ENCODE assay signal across 9 cellular contexts in genomic region chr11:125110506-125110905, GRCh38. TPM values are rescaled to one million over a fixed set of nuclear protein-coding genes. Genes with fewer than 3 reads are reported as not detected.
DNase-seq lines count a peak whose midpoint lies in the region; ATAC-seq, FAIRE-seq and TF ChIP-seq lines count a peak whose summit lies in the region.
"Had no signal": no experiment of that assay in that cellular context is flagged by ENCODE, and none has a peak within 500 bp of the region (broad histone marks: within the 10 kb centered on the region; RNA-seq: fewer than 3 reads in every experiment).

No MANE protein-coding gene starts in this region.

- H3K4me3 ChIP-seq in AG04449 (ENCODE audit: low read depth, low read length) (peak overlapping the region; percentile 87), mesendoderm (ENCODE audit: low read length) (no peak overlapping the region)

- H3K4ac ChIP-seq in H9 (ENCODE audit: low read depth, low read length) (no peak overlapping the region), mesendoderm (ENCODE audit: low read depth, low read length) (no peak overlapping the region)

- H3K27ac ChIP-seq in H9 (ENCODE audit: insufficient read length, low read depth, low read length) = no peak overlapping the region
- H3K27ac ChIP-seq in mesendoderm (ENCODE audit: low read depth, low read length) = no peak overlapping the region

- CTCF ChIA-PET in AG04449 (lab: Yijun Ruan, JAX) = interaction anchor here (0.6 to 6.2 kb wide), 10 partner anchors 11 to 325 kb away, joined by 3 to 39 read pairs (median 5); no protein-coding TSS in a partner anchor

- H3K14ac ChIP-seq in H9 (ENCODE audit: insufficient read depth, low read length) = no peak overlapping the region

- no peaks in the 10 kb centered on the region for H4K20me1 ChIP-seq in H9 (ENCODE audit: control insufficient read depth, insufficient read depth, insufficient read length)

- H3K36me3 Mint-ChIP-seq in H9 (ENCODE audit: insufficient read depth in 1 of 3, low read depth in 3 of 3) = peaks cover 11 to 36% (median 12%) of the 10 kb centered on the region in 3 experiments
- peaks cover 1% of the 10 kb centered on the region for H3K36me3 Mint-ChIP-seq in activated naive CD8-positive, alpha-beta T cell treated with anti-CD3 and anti-CD28 coated beads, Interleukin-2, amount 10 ng/mL, durations not matched to agents 7 days and 5 days

- H3K23me2 ChIP-seq in H9 (ENCODE audit: insufficient read length, low read depth, low read length, poor library complexity, severe bottlenecking) = peaks cover 3% of the 10 kb centered on the region

- H3K9me3 Mint-ChIP-seq in H9 = peaks cover 13 to 16% of the 10 kb centered on the region in 2 experiments
- H3K9me3 Mint-ChIP-seq in activated naive CD8-positive, alpha-beta T cell treated with anti-CD3 and anti-CD28 coated beads, Interleukin-2, amount 10 ng/mL, durations not matched to agents 7 days and 5 days = no peaks in the 10 kb centered on the region

- no peak overlapping the region for H2AK5ac ChIP-seq in H9 (ENCODE audit: insufficient read length, low read length)
- no peak overlapping the region for H2AK5ac ChIP-seq in mesendoderm (ENCODE audit: low read length)

- no peak overlapping the region for H2AFZ ChIP-seq in H9 (ENCODE audit: low read length)

- no peaks in the 10 kb centered on the region for H3K27me3 ChIP-seq in H9 (ENCODE audit: insufficient read depth, low read length)
- no peaks in the 10 kb centered on the region for H3K27me3 ChIP-seq in mesendoderm (ENCODE audit: insufficient read depth, low read length, poor library complexity)

- FAIRE-seq in D721Med (lab: Jason Lieb, UNC) = no peak

- DNase-seq in AG04449 (ENCODE audit: low read depth, low spot score) = no peak
- DNase-seq in H9 = no peak
- DNase-seq in activated naive CD8-positive, alpha-beta T cell treated with anti-CD3 and anti-CD28 coated beads, Interleukin-2, amount 10 ng/mL, durations not matched to agents 7 days and 5 days = no peak
- peak; percentile 88 for DNase-seq in mesendoderm
- DNase-seq in GM13977 (ENCODE audit: low spot score) = no peak
- no peak for DNase-seq in SKM-1 treated with dmso at 0.1 percent for 144 hours (lab: John Stamatoyannopoulos, UW; ENCODE audit: unreplicated experiment)
- DNase-seq in D721Med (ENCODE audit: insufficient read length, low spot score) = no peak

- TF ChIP-seq CTCF in AG04449 (IDR thresholded peaks at IDR 0.05; ENCODE audit: insufficient read depth, low read length, missing control alignments) = no peak
- no peak for TF ChIP-seq CTCF in H9 (conservative IDR thresholded peaks at IDR 0.05)
- TF ChIP-seq CTCF in GM13977 (IDR thresholded peaks at IDR 0.05; ENCODE audit: extremely low read depth, insufficient read depth, missing control alignments) = no peak
- TF ChIP-seq CTCF in D721Med (IDR thresholded peaks at IDR 0.05; ENCODE audit: insufficient read depth, missing control alignments) = no peak

- H3K4me1 Mint-ChIP-seq in H9 = peaks cover 15 to 24% of the 10 kb centered on the region in 2 experiments
- peaks cover 18% of the 10 kb centered on the region for H3K4me1 Mint-ChIP-seq in activated naive CD8-positive, alpha-beta T cell treated with anti-CD3 and anti-CD28 coated beads, Interleukin-2, amount 10 ng/mL, durations not matched to agents 7 days and 5 days

- no CpG with 5 or more reads among the region's 4 CpGs for WGBS in H9 (ENCODE audit: extremely low coverage, insufficient read length, low lambda C conversion rate)
- no CpG with 5 or more reads among the region's 4 CpGs for WGBS in mesendoderm (ENCODE audit: extremely low coverage, insufficient coverage, low lambda C conversion rate)

- no peak overlapping the region for H4K91ac ChIP-seq in H9 (ENCODE audit: insufficient read length, low read depth, low read length)

- no peak overlapping the region for H3K56ac ChIP-seq in H9 (ENCODE audit: insufficient read length, low read depth, low read length)
- H3K56ac ChIP-seq in mesendoderm (ENCODE audit: low read length) = peak overlapping the region; percentile 59

- H2BK120ac ChIP-seq in H9 (ENCODE audit: low read depth, low read length, poor library complexity, severe bottlenecking) (no peak overlapping the region), mesendoderm (ENCODE audit: low read depth, low read length) (no peak overlapping the region)

- H3K4me1 ChIP-seq in H9 (ENCODE audit: insufficient read depth, low read length) = no peaks in the 10 kb centered on the region; the same call in 1 of the 2 replicates
- H3K4me1 ChIP-seq in mesendoderm (ENCODE audit: control insufficient read depth, low read depth, low read length) = peaks cover 3% of the 10 kb centered on the region

- no peak overlapping the region for H2BK12ac ChIP-seq in H9 (ENCODE audit: insufficient read length, low read depth, low read length)

- no peak for ATAC-seq in activated naive CD8-positive, alpha-beta T cell treated with anti-CD3 and anti-CD28 coated beads, Interleukin-2, amount 10 ng/mL, durations not matched to agents 7 days and 5 days (ENCODE audit: low read depth)
- no peak for ATAC-seq in HG02610 (IDR thresholded peaks at IDR 0.05; ENCODE audit: unreplicated experiment)

- H3K4me3 Mint-ChIP-seq in H9 = peak overlapping the region; percentile 90 to 100
- peak overlapping the region; percentile 99 for H3K4me3 Mint-ChIP-seq in activated naive CD8-positive, alpha-beta T cell treated with anti-CD3 and anti-CD28 coated beads, Interleukin-2, amount 10 ng/mL, durations not matched to agents 7 days and 5 days

- H4K8ac ChIP-seq in H9 (replicated peaks; ENCODE audit: insufficient read length, low read depth, low read length) = no peak overlapping the region
- H4K8ac ChIP-seq in mesendoderm (ENCODE audit: low read depth, low read length) = no peak overlapping the region

- H4K5ac ChIP-seq in H9 (ENCODE audit: insufficient read length, low read depth, low read length) = no peak overlapping the region
- no peak overlapping the region for H4K5ac ChIP-seq in mesendoderm (ENCODE audit: low read length)

- no peak overlapping the region for H2BK5ac ChIP-seq in H9 (ENCODE audit: insufficient read length, low read length)
- H2BK5ac ChIP-seq in mesendoderm (ENCODE audit: low read length) = no peak overlapping the region

- H2BK20ac ChIP-seq in H9 (ENCODE audit: low read depth, low read length, poor library complexity, severe bottlenecking) = no peak overlapping the region

- H3K79me2 ChIP-seq in H9 (ENCODE audit: insufficient read depth, low read length) = no peaks in the 10 kb centered on the region
- H3K79me2 ChIP-seq in mesendoderm (ENCODE audit: control insufficient read depth, insufficient read depth, low read length) = no peaks in the 10 kb centered on the region

- H3K4me2 ChIP-seq in H9 (ENCODE audit: insufficient read depth, insufficient read length, low read length) = peak overlapping the region; percentile 81
- H3K4me2 ChIP-seq in mesendoderm (ENCODE audit: low read length) = peak overlapping the region; percentile 98

- no peak overlapping the region for H3K18ac ChIP-seq in H9 (ENCODE audit: insufficient read length, low read depth, low read length)
- H3K18ac ChIP-seq in mesendoderm (ENCODE audit: low read length) = no peak overlapping the region

- H2BK15ac ChIP-seq in H9 (ENCODE audit: low read depth, low read length) = no peak overlapping the region
- H2BK15ac ChIP-seq in mesendoderm (replicated peaks; ENCODE audit: low read depth) = no peak overlapping the region

- H3T11ph ChIP-seq in H9 (ENCODE audit: low read length) = no peak overlapping the region

- no peaks in the 10 kb centered on the region for H3K36me3 ChIP-seq in mesendoderm (ENCODE audit: control insufficient read depth, insufficient read depth, low read length)

- in situ Hi-C loops in GM13977 (cut with MboI; ENCODE audit: low pct_unique_long_range_greater_than_20kb, low sequenced_read_pairs, unreplicated experiment) = no loop called here

- H3K9me3 ChIP-seq in H9 (ENCODE audit: control insufficient read depth, low read depth, low read length) = no peaks in the 10 kb centered on the region

- H3K27me3 Mint-ChIP-seq in H9 (ENCODE audit: low read depth) = peaks cover 11% of the 10 kb centered on the region
- H3K27me3 Mint-ChIP-seq in activated naive CD8-positive, alpha-beta T cell treated with anti-CD3 and anti-CD28 coated beads, Interleukin-2, amount 10 ng/mL, durations not matched to agents 7 days and 5 days = peaks cover 3% of the 10 kb centered on the region

- no peak overlapping the region for H3K23ac ChIP-seq in H9 (ENCODE audit: insufficient read length, low read depth, low read length)
- no peak overlapping the region for H3K23ac ChIP-seq in mesendoderm (ENCODE audit: low read length)

- H3K27ac Mint-ChIP-seq in H9 = no peak overlapping the region
- peak overlapping the region; percentile 49 for H3K27ac Mint-ChIP-seq in activated naive CD8-positive, alpha-beta T cell treated with anti-CD3 and anti-CD28 coated beads, Interleukin-2, amount 10 ng/mL, durations not matched to agents 7 days and 5 days

- POLR2A ChIA-PET in AG04449 (lab: Yijun Ruan, JAX) = interaction anchor here (1.4 kb wide), 1 partner anchor 22 kb away, joined by 4 read pairs; no protein-coding TSS in a partner anchor
- POLR2A ChIA-PET in activated naive CD8-positive, alpha-beta T cell treated with anti-CD3 and anti-CD28 coated beads, Interleukin-2, amount 10 ng/mL, durations not matched to agents 7 days and 5 days (lab: Charles Lee) = interaction anchor here (0.5 to 2.0 kb wide), 5 partner anchors 40 to 234 kb away, joined by 3 to 11 read pairs (median 3); partner anchors contain the start of gene CCDC15

- no peaks in the 10 kb centered on the region for H3K79me1 ChIP-seq in H9 (ENCODE audit: insufficient read depth, low read depth, low read length, poor library complexity, severe bottlenecking)
- peaks cover 3% of the 10 kb centered on the region for H3K79me1 ChIP-seq in mesendoderm (ENCODE audit: low read length)

- peak overlapping the region; percentile 27 for H3K9ac ChIP-seq in H9 (ENCODE audit: extremely low read depth, insufficient read length, low read length)
- peak overlapping the region; percentile 89 for H3K9ac ChIP-seq in mesendoderm (ENCODE audit: low read length)

RNA-seq across cellular contexts. Expression of gene TMEM218, which starts 0.9 kb away (rescaled TPM):
- 14.3 and 15.2 TPM in 2 replicates for total RNA-seq in H9 (2021)
- total RNA-seq in activated naive CD8-positive, alpha-beta T cell treated with anti-CD3 and anti-CD28 coated beads, Interleukin-2, amount 10 ng/mL, durations not matched to agents 7 days and 5 days = 10 to 100 TPM; 13.1 to 14.3 TPM
- 9.3 TPM for polyA plus RNA-seq in mesendoderm (2013, experiment 1 of 2)
- polyA plus RNA-seq in mesendoderm (2013, experiment 2 of 2) = 9.7 TPM

RNA-seq across cellular contexts. Expression of gene SLC37A2, which starts 47.4 kb away (rescaled TPM):
- total RNA-seq in H9 (2021) = 0.61 and 1.2 TPM in 2 replicates
- total RNA-seq in activated naive CD8-positive, alpha-beta T cell treated with anti-CD3 and anti-CD28 coated beads, Interleukin-2, amount 10 ng/mL, durations not matched to agents 7 days and 5 days = 1 to 10 TPM; 3.5 TPM
- polyA plus RNA-seq in mesendoderm (2013, experiment 1 of 2) = 0.14 TPM
- 0.21 TPM for polyA plus RNA-seq in mesendoderm (2013, experiment 2 of 2)

RNA-seq across cellular contexts. Expression of gene PKNOX2, which starts 54.0 kb away (rescaled TPM):
- total RNA-seq in H9 (2021) = 1.3 and 1.4 TPM in 2 replicates
- total RNA-seq in activated naive CD8-positive, alpha-beta T cell treated with anti-CD3 and anti-CD28 coated beads, Interleukin-2, amount 10 ng/mL, durations not matched to agents 7 days and 5 days = not detected
- 0.46 TPM for polyA plus RNA-seq in mesendoderm (2013, experiment 1 of 2)
- 0.59 TPM for polyA plus RNA-seq in mesendoderm (2013, experiment 2 of 2)
- total RNA-seq: activated CD8-positive, alpha-beta memory T cell treated with anti-CD3 and anti-CD28 coated beads for 36 hours had no signal
